23 cellular contexts compared by ENCODE assay signal in the genomic region with DNA sequence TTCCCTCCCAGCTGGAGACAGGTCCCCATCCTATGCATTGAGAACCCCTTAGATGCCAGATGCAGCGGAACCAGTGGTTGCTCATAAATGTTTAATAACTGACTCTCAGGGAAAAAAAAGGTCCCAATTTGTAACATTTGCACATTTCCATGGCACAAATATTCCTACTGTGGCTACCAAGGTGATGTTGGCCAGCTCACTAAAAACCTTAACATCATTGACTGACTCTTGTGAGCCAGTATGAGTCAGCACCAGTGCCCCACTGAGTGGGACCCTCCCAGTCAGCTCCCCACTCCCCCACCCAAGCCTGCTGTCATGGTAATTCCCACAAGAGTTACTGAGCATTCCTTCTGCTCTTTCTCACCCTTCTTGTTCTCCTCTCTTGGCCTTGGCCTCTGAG. TPM values are rescaled to one million over a fixed set of nuclear protein-coding genes. Genes with fewer than 3 reads are reported as not detected.
"Had no signal": no experiment of that assay in that cellular context is flagged by ENCODE, and none has a peak within 500 bp of the region (broad histone marks: within the 10 kb centered on the region; RNA-seq: fewer than 3 reads in every experiment).

No MANE protein-coding gene starts in this region.

- H3K4me2 ChIP-seq: SK-N-SH had no signal

- DNase-seq: Karpas-422, KG1, MG63, NCI-H1092, NCI-H1105 treated with DMSO at 0.1 percent for 48 hours, NCI-H1417 treated with DMSO at 0.1 percent for 48 hours, NCI-H146, NCI-H1694 treated with DMSO at 0.1 percent for 48 hours, NCI-H1930, NCI-H2081 treated with DMSO at 0.1 percent for 48 hours, NCI-H2171, NCI-H226, NCI-H446, NCI-H510A, NCI-H524 treated with DMSO at 0.1 percent for 48 hours, NCI-H69, NCI-H774, PC-3, SHP77, SK-N-SH, SW 1271 had no signal

- H3K36me3 ChIP-seq: MG63 had no signal

- ATAC-seq: Panc1, PC-3 had no signal

- H3K27me3 ChIP-seq: MG63 had no signal

- H3K9me3 ChIP-seq: MG63, SK-N-SH had no signal

- H3K9ac ChIP-seq: SK-N-SH had no signal

- H3K4me3 ChIP-seq: MG63 had no signal

- H3K27ac ChIP-seq: RWPE1 had no signal

RNA-seq across cellular contexts. Expression of a gene that starts 26.9 kb away (rescaled TPM):
- polyA plus RNA-seq: SK-N-SH had no signal
